8 cellular contexts compared by ENCODE assay signal in genomic region chr2:25131567-25132295, GRCh38. TPM values are rescaled to one million over a fixed set of nuclear protein-coding genes. Genes with fewer than 3 reads are reported as not detected.
A peak's percentile ranks its signal among the peaks of the same experiment; 100 is the strongest.
DNase-seq lines count a peak whose midpoint lies in the region; ATAC-seq and TF ChIP-seq lines count a peak whose summit lies in the region.

No MANE protein-coding gene starts in this region.

- no peak for DNase-seq in CD4-positive, alpha-beta memory T cell
- DNase-seq in activated CD8-positive, alpha-beta T cell treated with anti-CD3 and anti-CD28 coated beads, Interleukin-2, amount 10 ng/mL, durations not matched to agents 7 days and 5 days, result no peak
- peak; percentile 16 for DNase-seq in fibroblast of mammary gland (ENCODE audit: low read depth)
- DNase-seq in PC-3, result no peak
- DNase-seq in medulla oblongata (ENCODE audit: extremely low spot score), result no peak
- no peak for DNase-seq in SJCRH30

- H3K4me3 ChIP-seq in CD4-positive, alpha-beta memory T cell (ENCODE audit: low read length in 2 of 2), result no peak overlapping the region
- H3K4me3 ChIP-seq in fibroblast of mammary gland (ENCODE audit: control insufficient read depth, low read depth, low read length), result no peak overlapping the region
- no peak overlapping the region for H3K4me3 ChIP-seq in parathyroid adenoma (ENCODE audit: low read depth, low read length)
- H3K4me3 ChIP-seq in PC-3 (ENCODE audit: low read length), result no peak overlapping the region
- no peak overlapping the region for H3K4me3 ChIP-seq in SJCRH30

- H3K9ac ChIP-seq in parathyroid adenoma (no peak overlapping the region), PC-3 (ENCODE audit: low read length) (no peak overlapping the region)

- no peaks in the 10 kb centered on the region for H3K79me2 ChIP-seq in parathyroid adenoma
- no peaks in the 10 kb centered on the region for H3K79me2 ChIP-seq in PC-3 (ENCODE audit: low read length)

- H3K27me3 Mint-ChIP-seq in CD4-positive, alpha-beta memory T cell, result peaks cover 29 to 44% of the 10 kb centered on the region in 2 donors
- peaks cover 52% of the 10 kb centered on the region for H3K27me3 Mint-ChIP-seq in activated CD8-positive, alpha-beta T cell treated with anti-CD3 and anti-CD28 coated beads, Interleukin-2, amount 10 ng/mL, durations not matched to agents 7 days and 5 days (ENCODE audit: low read depth)

- no peaks in the 10 kb centered on the region for H4K20me1 ChIP-seq in PC-3 (ENCODE audit: low read length)

- peaks cover 37% of the 10 kb centered on the region for H3K27me3 ChIP-seq in CD4-positive, alpha-beta memory T cell (ENCODE audit: insufficient read depth, low read length)
- no peaks in the 10 kb centered on the region for H3K27me3 ChIP-seq in parathyroid adenoma (ENCODE audit: control insufficient read depth, insufficient read depth, low read length)
- H3K27me3 ChIP-seq in PC-3 (ENCODE audit: low read length), result no peaks in the 10 kb centered on the region
- H3K27me3 ChIP-seq in SJCRH30, result no peaks in the 10 kb centered on the region

- H3K27ac Mint-ChIP-seq in CD4-positive, alpha-beta memory T cell, result peak overlapping the region in 1 of 7 donors; percentile 38
- H3K27ac Mint-ChIP-seq in activated CD8-positive, alpha-beta T cell treated with anti-CD3 and anti-CD28 coated beads, Interleukin-2, amount 10 ng/mL, durations not matched to agents 7 days and 5 days, result no peak overlapping the region

- H3K9me2 ChIP-seq in PC-3 (replicated peaks; ENCODE audit: low read length), result no peaks in the 10 kb centered on the region

- H3K4me2 ChIP-seq in parathyroid adenoma (ENCODE audit: low read length) (no peak overlapping the region), PC-3 (ENCODE audit: low read length) (no peak overlapping the region)

- no peak overlapping the region for H3K27ac ChIP-seq in CD4-positive, alpha-beta memory T cell (ENCODE audit: low read depth, low read length)
- H3K27ac ChIP-seq in parathyroid adenoma (no peak overlapping the region), PC-3 (ENCODE audit: low read length) (no peak overlapping the region), SJCRH30 (no peak overlapping the region)

- intact Hi-C loops in CD4-positive, alpha-beta memory T cell (cut with micrococcal nuclease), result no loop called here
- intact Hi-C loops in PC-3 (cut with micrococcal nuclease), result no loop called here

- no peaks in the 10 kb centered on the region for H3K4me1 ChIP-seq in CD4-positive, alpha-beta memory T cell (ENCODE audit: insufficient read depth, low read length)
- H3K4me1 ChIP-seq in parathyroid adenoma (no peaks in the 10 kb centered on the region), PC-3 (ENCODE audit: insufficient read depth, low read length) (peaks cover 2% of the 10 kb centered on the region; the same call in 1 of the 2 replicates), SJCRH30 (no peaks in the 10 kb centered on the region)

- H3K36me3 ChIP-seq in CD4-positive, alpha-beta memory T cell (ENCODE audit: insufficient read depth, low read length), result no peaks in the 10 kb centered on the region
- H3K36me3 ChIP-seq in parathyroid adenoma (ENCODE audit: control insufficient read depth, insufficient read depth, low read length) (no peaks in the 10 kb centered on the region), PC-3 (ENCODE audit: low read depth, low read length) (no peaks in the 10 kb centered on the region), SJCRH30 (no peaks in the 10 kb centered on the region)

- H3K36me3 Mint-ChIP-seq in CD4-positive, alpha-beta memory T cell, result no peaks in the 10 kb centered on the region
- H3K36me3 Mint-ChIP-seq in activated CD8-positive, alpha-beta T cell treated with anti-CD3 and anti-CD28 coated beads, Interleukin-2, amount 10 ng/mL, durations not matched to agents 7 days and 5 days (ENCODE audit: low read depth), result no peaks in the 10 kb centered on the region

- no peaks in the 10 kb centered on the region for H3K9me3 ChIP-seq in CD4-positive, alpha-beta memory T cell (ENCODE audit: control insufficient read depth in 1 of 2, low read length in 2 of 2)
- H3K9me3 ChIP-seq in parathyroid adenoma (ENCODE audit: control insufficient read depth, low read length) (no peaks in the 10 kb centered on the region), PC-3 (ENCODE audit: low read length) (no peaks in the 10 kb centered on the region), SJCRH30 (replicated peaks) (no peaks in the 10 kb centered on the region)

- peak; percentile 29 for ATAC-seq in activated CD8-positive, alpha-beta T cell treated with anti-CD3 and anti-CD28 coated beads, Interleukin-2, amount 10 ng/mL, durations not matched to agents 7 days and 5 days
- ATAC-seq in PC-3, result no peak
- no peak for ATAC-seq in GM19351 (IDR thresholded peaks at IDR 0.05; ENCODE audit: unreplicated experiment)

- POLR2A ChIA-PET in CD4-positive, alpha-beta memory T cell (lab: Charles Lee; ENCODE audit: partially characterized antibody), result no interaction called here
- POLR2A ChIA-PET in activated CD8-positive, alpha-beta T cell treated with anti-CD3 and anti-CD28 coated beads, Interleukin-2, amount 10 ng/mL, durations not matched to agents 7 days and 5 days (lab: Charles Lee), result interaction anchor here (0.6 kb wide), 1 partner anchor 159 kb away, joined by 3 read pairs; no protein-coding TSS in a partner anchor
- POLR2A ChIA-PET in PC-3 (lab: Charles Lee; ENCODE audit: unreplicated experiment), result interaction anchor here (0.6 kb wide), 1 partner anchor 304 kb away, joined by 5 read pairs; no protein-coding TSS in a partner anchor

- CTCF ChIA-PET in CD4-positive, alpha-beta memory T cell (lab: Charles Lee; ENCODE audit: partially characterized antibody), result interaction anchor here (6.0 kb wide), 1 partner anchor 157 kb away, joined by 102 read pairs; no protein-coding TSS in a partner anchor
- CTCF ChIA-PET in activated CD8-positive, alpha-beta T cell treated with anti-CD3 and anti-CD28 coated beads, Interleukin-2, amount 10 ng/mL, durations not matched to agents 7 days and 5 days (lab: Charles Lee), result interaction anchor here (6.2 kb wide), 1 partner anchor 157 kb away, joined by 180 read pairs; no protein-coding TSS in a partner anchor
- CTCF ChIA-PET in PC-3 (lab: Charles Lee), result no interaction called here

- H2AFZ ChIP-seq in parathyroid adenoma, result peak overlapping the region; percentile 25
- no peak overlapping the region for H2AFZ ChIP-seq in PC-3 (ENCODE audit: low read length)

- no peaks in the 10 kb centered on the region for H3F3A ChIP-seq in PC-3 (ENCODE audit: low read length, unreplicated experiment)

- H3K4me1 Mint-ChIP-seq in CD4-positive, alpha-beta memory T cell, result peaks cover 3 to 16% (median 9%) of the 10 kb centered on the region in 4 donors
- peaks cover 7% of the 10 kb centered on the region for H3K4me1 Mint-ChIP-seq in activated CD8-positive, alpha-beta T cell treated with anti-CD3 and anti-CD28 coated beads, Interleukin-2, amount 10 ng/mL, durations not matched to agents 7 days and 5 days (ENCODE audit: low read depth)

- TF ChIP-seq CTCF in fibroblast of mammary gland (conservative IDR thresholded peaks at IDR 0.05; ENCODE audit: control insufficient read depth, insufficient read depth, low read depth, low read length), result no peak
- TF ChIP-seq CTCF in parathyroid adenoma (IDR thresholded peaks at IDR 0.05), result no peak
- TF ChIP-seq CTCF in PC-3 (conservative IDR thresholded peaks at IDR 0.05; ENCODE audit: low read depth, low read length), result no peak

- H3K9me3 Mint-ChIP-seq in CD4-positive, alpha-beta memory T cell, result no peaks in the 10 kb centered on the region
- H3K9me3 Mint-ChIP-seq in activated CD8-positive, alpha-beta T cell treated with anti-CD3 and anti-CD28 coated beads, Interleukin-2, amount 10 ng/mL, durations not matched to agents 7 days and 5 days (ENCODE audit: insufficient read depth), result no peaks in the 10 kb centered on the region

- no TSS peak for BruUV-seq in PC-3 (replicated peaks; lab: Mats Ljungman, UMichigan)

- H3K4me3 Mint-ChIP-seq in CD4-positive, alpha-beta memory T cell, result peak overlapping the region; percentile 12 to 81 (median 66)
- peak overlapping the region; percentile 44 for H3K4me3 Mint-ChIP-seq in activated CD8-positive, alpha-beta T cell treated with anti-CD3 and anti-CD28 coated beads, Interleukin-2, amount 10 ng/mL, durations not matched to agents 7 days and 5 days

RNA-seq across cellular contexts. Expression of gene POMC, which starts 36.6 kb away (rescaled TPM):
- total RNA-seq in CD4-positive, alpha-beta memory T cell, result 1 to 10 TPM; 3.1 to 3.6 TPM
- polyA plus RNA-seq in CD4-positive, alpha-beta memory T cell, result 1 to 10 TPM; 4.3 to 5.5 TPM
- 1 to 10 TPM; 2.1 to 3.4 TPM for total RNA-seq in activated CD8-positive, alpha-beta T cell treated with anti-CD3 and anti-CD28 coated beads, Interleukin-2, amount 10 ng/mL, durations not matched to agents 7 days and 5 days
- not detected in 2 replicates for total RNA-seq in PC-3 (2014; rRNA removed)
- total RNA-seq in SJCRH30 (2014; rRNA removed; shearing (Covaris generic)), result not detected in 2 replicates
